ENCODE assay signal across 10 cellular contexts in genomic region chr2:179437430-179437829, GRCh38.
"Had no signal": no experiment of that assay in that cellular context is flagged by ENCODE, and none has a peak within 500 bp of the region (broad histone marks: within the 10 kb centered on the region; RNA-seq: fewer than 3 reads in every experiment).

No MANE protein-coding gene starts in this region.

- H3K4me3 ChIP-seq: GM23248, HAP-1, K562 had no signal

- FAIRE-seq: HTR-8/SVneo, K562 had no signal

- H3K36me3 ChIP-seq: HAP-1 had no signal

- H2AFZ ChIP-seq: GM23248 had no signal

- DNase-seq: GM23248, GOT3, H7, HFFc6, IMR-90, KG1 had no signal

- H3K9ac ChIP-seq: GM23248 had no signal

- H3K27ac ChIP-seq: GM23248 had no signal

- H3K9me3 ChIP-seq: HAP-1 had no signal

- ATAC-seq: HCT116, K562 had no signal
